In the genomic region with DNA sequence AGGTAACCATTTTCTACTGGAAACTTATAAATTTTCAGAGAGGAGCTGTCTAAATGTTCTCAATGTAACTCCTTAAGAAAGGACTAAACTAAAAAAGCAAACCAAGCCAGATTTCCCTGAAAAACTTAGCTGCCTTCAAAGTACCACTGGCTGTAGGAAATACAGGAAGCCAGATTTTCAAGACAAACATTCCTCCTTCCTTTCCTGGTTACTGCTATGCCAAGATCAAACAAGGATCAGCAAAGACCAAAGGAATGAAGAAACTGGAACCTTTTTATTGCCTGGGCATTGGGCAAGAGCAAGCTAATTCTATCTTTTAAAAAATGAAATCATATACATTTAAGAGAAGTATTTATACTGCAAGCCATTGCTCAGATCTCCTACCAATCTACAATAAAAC, we compare ENCODE assay signal across 1 cellular context.
TF ChIP-seq lines count a peak whose summit lies in the region.

No MANE protein-coding gene starts in this region.

TF ChIP-seq in A549, 52 proteins besides CTCF, POLR2A, EP300 and RAD21 (continued from another document):
- TF ChIP-seq, protein P1, sequence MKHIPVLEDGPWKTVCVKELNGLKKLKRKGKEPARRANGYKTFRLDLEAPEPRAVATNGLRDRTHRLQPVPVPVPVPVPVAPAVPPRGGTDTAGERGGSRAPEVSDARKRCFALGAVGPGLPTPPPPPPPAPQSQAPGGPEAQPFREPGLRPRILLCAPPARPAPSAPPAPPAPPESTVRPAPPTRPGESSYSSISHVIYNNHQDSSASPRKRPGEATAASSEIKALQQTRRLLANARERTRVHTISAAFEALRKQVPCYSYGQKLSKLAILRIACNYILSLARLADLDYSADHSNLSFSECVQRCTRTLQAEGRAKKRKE (CRISPR knock-in tag; IDR thresholded peaks at IDR 0.05; ENCODE audit: low read depth), result no peak
- no peak for TF ChIP-seq BHLHE40 (IDR thresholded peaks at IDR 0.05; ENCODE audit: low read depth, low read length)
- no peak for TF ChIP-seq KDM5A (IDR thresholded peaks at IDR 0.05)
- no peak for TF ChIP-seq KDM1A (IDR thresholded peaks at IDR 0.05; ENCODE audit: low read depth)
- TF ChIP-seq CHD2 (IDR thresholded peaks at IDR 0.05; ENCODE audit: low read length, partially characterized antibody), result no peak
- TF ChIP-seq RARB (CRISPR knock-in tag; IDR thresholded peaks at IDR 0.05), result no peak
- no peak for TF ChIP-seq HMGXB4 (CRISPR knock-in tag; IDR thresholded peaks at IDR 0.05; ENCODE audit: borderline replicate concordance)
- no peak for TF ChIP-seq CHD4 (IDR thresholded peaks at IDR 0.05; ENCODE audit: borderline replicate concordance)
- TF ChIP-seq, protein P2, sequence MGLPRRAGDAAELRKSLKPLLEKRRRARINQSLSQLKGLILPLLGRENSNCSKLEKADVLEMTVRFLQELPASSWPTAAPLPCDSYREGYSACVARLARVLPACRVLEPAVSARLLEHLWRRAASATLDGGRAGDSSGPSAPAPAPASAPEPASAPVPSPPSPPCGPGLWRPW (IDR thresholded peaks at IDR 0.05), result no peak
- TF ChIP-seq FOSB (CRISPR knock-in tag; IDR thresholded peaks at IDR 0.05), result no peak
- no peak for TF ChIP-seq PHF8 (IDR thresholded peaks at IDR 0.05; ENCODE audit: borderline replicate concordance, low read depth)
- no peak for TF ChIP-seq MAX (IDR thresholded peaks at IDR 0.05)
- no peak for TF ChIP-seq ZC3H11A (IDR thresholded peaks at IDR 0.05)
- no peak for TF ChIP-seq HOXA7 (CRISPR knock-in tag; IDR thresholded peaks at IDR 0.05)
